In the genomic region with DNA sequence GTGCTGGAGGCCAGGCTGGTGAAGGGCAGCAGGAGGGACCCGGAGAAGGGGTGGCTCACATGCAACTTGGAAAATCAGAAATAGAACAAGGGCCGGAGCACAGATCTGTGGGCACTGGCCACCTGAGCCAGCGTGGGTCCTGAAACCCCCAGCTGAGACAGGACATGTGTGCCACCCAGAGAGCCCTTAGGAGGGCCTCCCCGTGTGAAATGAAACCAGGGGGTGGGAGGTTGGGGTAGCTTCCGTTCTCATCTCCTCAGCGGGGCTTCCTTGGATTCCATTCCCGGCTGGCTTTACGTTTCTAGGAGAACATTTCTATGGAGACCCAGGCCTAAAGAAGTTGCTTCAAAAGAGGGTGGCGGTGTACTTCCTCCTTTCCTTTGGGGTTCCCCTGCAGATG, we compare ENCODE assay signal across 19 cellular contexts. TPM values are rescaled to one million over a fixed set of nuclear protein-coding genes. Genes with fewer than 3 reads are reported as not detected.
DNase-seq lines count a peak whose midpoint lies in the region; ATAC-seq, FAIRE-seq and TF ChIP-seq lines count a peak whose summit lies in the region.
"Had no signal": no experiment of that assay in that cellular context is flagged by ENCODE, and none has a peak within 500 bp of the region (broad histone marks: within the 10 kb centered on the region; RNA-seq: fewer than 3 reads in every experiment).

No MANE protein-coding gene starts in this region.

- in situ Hi-C loops in HepG2 (cut with HindIII; ENCODE audit: extremely low pct_ligation_motif_present, low pct_unique_long_range_greater_than_20kb): no loop called here

- CTCF ChIA-PET in HepG2 (lab: Yijun Ruan, JAX; ENCODE audit: low intra/inter-chr PET ratio, low total read pairs): no interaction called here

- peaks cover 81% of the 10 kb centered on the region for H4K20me1 ChIP-seq in HepG2 (ENCODE audit: insufficient read depth, low read length)

- peaks cover 93% of the 10 kb centered on the region for H3K79me2 ChIP-seq in HepG2 (ENCODE audit: insufficient read depth, low read length)

- H3K9me3 ChIP-seq in HepG2 (ENCODE audit: low read length) (no peaks in the 10 kb centered on the region), right lobe of liver (no peaks in the 10 kb centered on the region)

- TF ChIP-seq CTCF in HepG2 (CRISPR knock-in tag; IDR thresholded peaks at IDR 0.05) (no peak), right lobe of liver (IDR thresholded peaks at IDR 0.05) (no peak), endothelial cell (IDR thresholded peaks at IDR 0.05; ENCODE audit: unreplicated experiment) (no peak), nephron progenitor cell (IDR thresholded peaks at IDR 0.05) (no peak), type B pancreatic cell (conservative IDR thresholded peaks at IDR 0.05) (no peak)

- no peaks in the 10 kb centered on the region for H3K27me3 ChIP-seq in HepG2 (ENCODE audit: control insufficient read depth in 1 of 2, insufficient read depth in 2 of 2, low read length in 2 of 2)
- no peaks in the 10 kb centered on the region for H3K27me3 ChIP-seq in right lobe of liver

- H3K9ac ChIP-seq in HepG2 (ENCODE audit: insufficient read depth, low read depth, low read length): no peak overlapping the region

- H3K4me2 ChIP-seq in HepG2 (ENCODE audit: low read depth, low read length): 0 out of 2 replicates have a peak overlapping the region, but pooled peaks have one; percentile 13

- TF ChIP-seq RAD21 in HepG2 (CRISPR knock-in tag; IDR thresholded peaks at IDR 0.05): no peak

- TF ChIP-seq EP300 in HepG2 (IDR thresholded peaks at IDR 0.05; ENCODE audit: low read depth in 2 of 2, low read length in 2 of 2) (no peak), HepG2 (CRISPR knock-in tag; IDR thresholded peaks at IDR 0.05; ENCODE audit: borderline replicate concordance) (no peak)

- no TSS peak for BruUV-seq in HepG2 (replicated peaks; lab: Mats Ljungman, UMichigan)

- no peak for FAIRE-seq in HepG2 (lab: Jason Lieb, UNC)
- FAIRE-seq: H54, RCC 7860 had no signal

- H3K4me1 ChIP-seq in HepG2 (ENCODE audit: insufficient read depth, low read length): peaks cover 74% of the 10 kb centered on the region
- H3K4me1 ChIP-seq in right lobe of liver: peaks cover 0 to 27% (median 5%) of the 10 kb centered on the region in 4 donors

- no peak overlapping the region for H2AFZ ChIP-seq in HepG2 (ENCODE audit: low read length)

- POLR2A ChIA-PET in HepG2 (lab: Yijun Ruan, JAX): interaction anchor here (2.0 to 3.3 kb wide), 4 partner anchors 17 to 124 kb away, joined by 5 to 23 read pairs (median 6); no protein-coding TSS in a partner anchor

- peaks cover 27 to 65% of the 10 kb centered on the region in 2 experiments for H3K36me3 ChIP-seq in HepG2 (replicated peaks in 1 of 2; ENCODE audit: control insufficient read depth in 1 of 2, insufficient read depth in 2 of 2, low read length in 2 of 2)
- no peaks in the 10 kb centered on the region for H3K36me3 ChIP-seq in right lobe of liver

- intact Hi-C loops in HepG2 (cut with micrococcal nuclease; ENCODE audit: unreplicated experiment): no loop called here
- intact Hi-C loops in right lobe of liver (cut with DNase I): no loop called here

- no peak overlapping the region for H3K27ac ChIP-seq in HepG2 (ENCODE audit: extremely low read length, insufficient read depth, low read length)
- H3K27ac ChIP-seq in right lobe of liver: no peak overlapping the region

- H3K9me3 Mint-ChIP-seq in endothelial cell (ENCODE audit: unreplicated experiment) (no peaks in the 10 kb centered on the region), nephron progenitor cell (no peaks in the 10 kb centered on the region), type B pancreatic cell (no peaks in the 10 kb centered on the region)
- H3K9me3 Mint-ChIP-seq: HFFc6 had no signal

- no peak for ATAC-seq in HepG2
- no peak for ATAC-seq in right lobe of liver
- no peak for ATAC-seq in HG02970 (IDR thresholded peaks at IDR 0.05; ENCODE audit: low FRiP score, unreplicated experiment)

- H3K27me3 Mint-ChIP-seq in endothelial cell (ENCODE audit: unreplicated experiment): peaks cover 11% of the 10 kb centered on the region
- peaks cover 69% of the 10 kb centered on the region for H3K27me3 Mint-ChIP-seq in nephron progenitor cell (ENCODE audit: low read depth, poor library complexity)
- H3K27me3 Mint-ChIP-seq in type B pancreatic cell: no peaks in the 10 kb centered on the region

- 94% methylated on average over 8 of the region's 9 CpGs for WGBS in HepG2 (ENCODE audit: low lambda C conversion rate)
- WGBS in right lobe of liver (ENCODE audit: insufficient coverage, low coverage, low lambda C conversion rate, missing lambda C conversion rate): 83% methylated on average over 4 of the region's 9 CpGs

- H3K27ac Mint-ChIP-seq in endothelial cell (ENCODE audit: unreplicated experiment): peak overlapping the region; percentile 37
- no peak overlapping the region for H3K27ac Mint-ChIP-seq in nephron progenitor cell
- peak overlapping the region; percentile 58 for H3K27ac Mint-ChIP-seq in type B pancreatic cell
- H3K27ac Mint-ChIP-seq: HFFc6 had no signal

- H3K4me3 ChIP-seq in HepG2 (replicated peaks in 1 of 3; ENCODE audit: insufficient read depth in 1 of 3, low read depth in 2 of 3, low read length in 3 of 3) (no peak overlapping the region), right lobe of liver (no peak overlapping the region)

- peak overlapping the region; percentile 53 for H3K4me3 Mint-ChIP-seq in endothelial cell (ENCODE audit: unreplicated experiment)
- peak overlapping the region; percentile 65 for H3K4me3 Mint-ChIP-seq in nephron progenitor cell
- peak overlapping the region; percentile 16 for H3K4me3 Mint-ChIP-seq in type B pancreatic cell
- H3K4me3 Mint-ChIP-seq: HFFc6 had no signal

- TF ChIP-seq POLR2A in HepG2 (IDR thresholded peaks at IDR 0.05; ENCODE audit: insufficient read depth in 1 of 2, low read depth in 2 of 2, low read length in 2 of 2) (no peak), right lobe of liver (IDR thresholded peaks at IDR 0.05) (no peak)

- H3K36me3 Mint-ChIP-seq in endothelial cell (ENCODE audit: low read depth, unreplicated experiment) (peaks cover 9% of the 10 kb centered on the region), nephron progenitor cell (ENCODE audit: low read depth) (peaks cover 49% of the 10 kb centered on the region), type B pancreatic cell (peaks cover 21% of the 10 kb centered on the region)

- DNase-seq in HepG2 (ENCODE audit: low spot score) (no peak), right lobe of liver (no peak), endothelial cell (ENCODE audit: low spot score) (no peak), nephron progenitor cell (no peak), type B pancreatic cell (ENCODE audit: extremely low spot score, unreplicated experiment) (no peak), OCI-M1 (lab: John Stamatoyannopoulos, UW) (no peak), NAMALWA (ENCODE audit: low spot score) (no peak)
- DNase-seq: 8988T, EL, GF-D8, HFFc6, KBM-7, NCI-H2029 treated with DMSO at 0.1 percent for 48 hours, NCI-H2171 treated with DMSO at 0.1 percent for 48 hours, NCI-H446, Right ventricle myocardium superior had no signal

- H3K4me1 Mint-ChIP-seq in endothelial cell (ENCODE audit: unreplicated experiment): peaks cover 50% of the 10 kb centered on the region
- peaks cover 79% of the 10 kb centered on the region for H3K4me1 Mint-ChIP-seq in nephron progenitor cell
- H3K4me1 Mint-ChIP-seq in type B pancreatic cell (ENCODE audit: unreplicated experiment): peaks cover 52% of the 10 kb centered on the region

TF ChIP-seq in HepG2, 621 proteins besides CTCF, POLR2A, EP300 and RAD21 (continues in another document):
- TF ChIP-seq ZNF251 (CRISPR knock-in tag; IDR thresholded peaks at IDR 0.05) (no peak), POLR2G (IDR thresholded peaks at IDR 0.05; ENCODE audit: low read depth, low read length) (0 out of 2 replicates have a peak, but pooled peaks have one; percentile 20)

RNA-seq across cellular contexts. Expression of a gene that starts 5.7 kb away (rescaled TPM):
- total RNA-seq in HepG2 (2016; rRNA removed; fragmentation: Illumina TruSeq; extraction: Trizol) (11.0 TPM in 2 replicates), right lobe of liver (10 to 100 TPM; 12.6 to 19.2 (median 14.9) TPM), endothelial cell (ENCODE audit: unreplicated experiment) (32.5 TPM), type B pancreatic cell (ENCODE audit: low replicate concordance) (62.2 and 100 TPM in 2 replicates)
- 2.8 and 3.0 TPM in 2 replicates for total RNA-seq in HepG2 (2016; cell fraction: cytosol; rRNA removed; fragmentation: Illumina TruSeq; extraction: Trizol; ENCODE audit: low read depth)
- 9.5 and 11.3 TPM in 2 replicates for total RNA-seq in HepG2 (2016; cell fraction: insoluble cytoplasmic fraction; rRNA removed; fragmentation: Illumina TruSeq; extraction: Trizol)
- 15.4 and 15.8 TPM in 2 replicates for total RNA-seq in HepG2 (2016; cell fraction: membrane; rRNA removed; fragmentation: Illumina TruSeq; extraction: Trizol)
- 14.9 TPM in 2 replicates for total RNA-seq in HepG2 (2016; cell fraction: nucleus; rRNA removed; fragmentation: Illumina TruSeq; extraction: Trizol)
- 12.4 and 15.9 TPM in 2 replicates for polyA plus RNA-seq in HepG2 (2011; rRNA removed)
- polyA plus RNA-seq in HepG2 (2011; cell fraction: cytosol; rRNA removed): 6.6 and 10.1 TPM in 2 replicates
- 47.8 and 59.4 TPM in 2 replicates for polyA plus RNA-seq in HepG2 (2011; cell fraction: nucleus; rRNA removed)
- polyA plus RNA-seq in HepG2 (2012): 53.6 and 69.1 TPM in 2 replicates
- 10.9 and 11.7 TPM in 2 replicates for polyA plus RNA-seq in HepG2 (2016; cell fraction: cytosol; fragmentation: Illumina TruSeq; extraction: Trizol; ENCODE audit: low read depth)
- polyA plus RNA-seq in HepG2 (2016; cell fraction: insoluble cytoplasmic fraction; fragmentation: Illumina TruSeq; extraction: Trizol; ENCODE audit: low read depth): 37.6 and 56.8 TPM in 2 replicates
- polyA plus RNA-seq in HepG2 (2016; cell fraction: membrane; fragmentation: Illumina TruSeq; extraction: Trizol; ENCODE audit: low read depth): 44.1 and 44.7 TPM in 2 replicates
- 75.1 and 80.7 TPM in 2 replicates for polyA plus RNA-seq in HepG2 (2016; cell fraction: nucleus; fragmentation: Illumina TruSeq; extraction: Trizol; ENCODE audit: insufficient read depth, low read depth)
- polyA minus RNA-seq in HepG2 (2011; rRNA and poly(A)+ RNA removed; ENCODE audit: low replicate concordance): 3.3 and 26.4 TPM in 2 replicates
- polyA minus RNA-seq in HepG2 (2011; cell fraction: cytosol; rRNA and poly(A)+ RNA removed): 29.5 and 30.0 TPM in 2 replicates
- polyA minus RNA-seq in HepG2 (2011; cell fraction: nucleus; rRNA and poly(A)+ RNA removed): 15.2 and 15.5 TPM in 2 replicates
